In genomic region chr5:7392401-7393024, GRCh38 we compare ENCODE assay signal across 8 cellular contexts. TPM values are rescaled to one million over a fixed set of nuclear protein-coding genes. Genes with fewer than 3 reads are reported as not detected.
DNase-seq lines count a peak whose midpoint lies in the region; ATAC-seq and TF ChIP-seq lines count a peak whose summit lies in the region.

No MANE protein-coding gene starts in this region.

- WGBS in neuronal stem cell (ENCODE audit: extremely low coverage in 2 of 2, insufficient read length in 2 of 2, insufficient replicate concordance in 1 of 2), 2 donors: no CpG with 5 or more reads among the region's 7 CpGs
- WGBS in mesenchymal stem cell: 0% methylated on average over 3 of the region's 7 CpGs

- H3K9ac ChIP-seq in neuronal stem cell (ENCODE audit: low read depth, low read length, poor library complexity) (no peak overlapping the region), mesenchymal stem cell (ENCODE audit: low read length) (no peak overlapping the region)

- DNase-seq in GM12865 (ENCODE audit: low read depth) (no peak), NCI-H345 treated with DMSO at 0.1 percent for 48 hours (lab: John Stamatoyannopoulos, UW; ENCODE audit: unreplicated experiment) (peak; percentile 55), dorsolateral prefrontal cortex (peak in 1 of 10 donors; percentile 40), neuronal stem cell (ENCODE audit: low spot score) (peak; percentile 36), middle frontal gyrus (ENCODE audit: extremely low spot score, low spot score) (no peak), NCI-H1048 (lab: John Stamatoyannopoulos, UW) (no peak), mesenchymal stem cell (no peak)

- H2AFZ ChIP-seq in neuronal stem cell (ENCODE audit: low read length) (peak overlapping the region; percentile 87), mesenchymal stem cell (ENCODE audit: low read depth, low read length) (no peak overlapping the region)

- no peak for ATAC-seq in HG03280 (IDR thresholded peaks at IDR 0.05; ENCODE audit: unreplicated experiment)

- H3K9me3 ChIP-seq in neuronal stem cell (replicated peaks in 1 of 2; ENCODE audit: control insufficient read depth in 2 of 2, insufficient read depth in 1 of 2, low read depth in 1 of 2, low read length in 2 of 2) (no peaks in the 10 kb centered on the region), mesenchymal stem cell (ENCODE audit: control insufficient read depth, low read length) (no peaks in the 10 kb centered on the region)

- H3K14ac ChIP-seq in neuronal stem cell (ENCODE audit: low read length): no peak overlapping the region
- H3K14ac ChIP-seq in mesenchymal stem cell (ENCODE audit: low read length in 2 of 2): no peak overlapping the region

- TF ChIP-seq CTCF in GM12865 (IDR thresholded peaks at IDR 0.05; ENCODE audit: insufficient read depth, low read depth, low read length, missing control alignments) (peak; percentile 27), dorsolateral prefrontal cortex (IDR thresholded peaks at IDR 0.05 in 54 of 56, conservative IDR thresholded peaks at IDR 0.05 in 2 of 56; ENCODE audit: low read depth in 1 of 56, partially characterized antibody in 56 of 56) (peak; percentile 33 to 77 (median 64))

- H3K4ac ChIP-seq in neuronal stem cell (ENCODE audit: low read length) (no peak overlapping the region), mesenchymal stem cell (ENCODE audit: low read depth in 1 of 2, low read length in 2 of 2) (no peak overlapping the region)

- H3K36me3 ChIP-seq in neuronal stem cell (replicated peaks in 1 of 2; ENCODE audit: control insufficient read depth in 2 of 2, insufficient read depth in 2 of 2, low read length in 2 of 2) (no peaks in the 10 kb centered on the region), mesenchymal stem cell (ENCODE audit: control insufficient read depth in 1 of 2, insufficient read depth in 2 of 2, low read depth in 1 of 2, low read length in 2 of 2) (no peaks in the 10 kb centered on the region)

- intact Hi-C loops in dorsolateral prefrontal cortex (cut with DNase I): loop anchor here (5.0 to 10.0 kb wide), 3 partner anchors 462 to 625 kb away; partner anchors contain the start of gene CFAP90 (in 1 of the 2)

- H3K79me1 ChIP-seq in neuronal stem cell (ENCODE audit: low read depth, low read length) (no peaks in the 10 kb centered on the region), mesenchymal stem cell (replicated peaks; ENCODE audit: low read length, poor library complexity, severe bottlenecking) (no peaks in the 10 kb centered on the region)

- H3K27me3 ChIP-seq in dorsolateral prefrontal cortex (peaks cover 0 to 13% (median 0%) of the 10 kb centered on the region in 45 donors), neuronal stem cell (ENCODE audit: control insufficient read depth in 3 of 3, insufficient read depth in 3 of 3, low read depth in 1 of 3, low read length in 3 of 3) (peaks cover 0 to 9% (median 0%) of the 10 kb centered on the region in 3 experiments), mesenchymal stem cell (ENCODE audit: control insufficient read depth in 1 of 2, insufficient read depth in 1 of 2, low read length in 2 of 2) (peaks cover 29 to 31% of the 10 kb centered on the region in 2 experiments)

- H2BK5ac ChIP-seq in neuronal stem cell (ENCODE audit: low read length) (no peak overlapping the region), mesenchymal stem cell (ENCODE audit: low read depth, low read length, poor library complexity, severe bottlenecking) (no peak overlapping the region)

- H3K23ac ChIP-seq in neuronal stem cell (ENCODE audit: low read depth, low read length, poor library complexity): no peak overlapping the region
- no peak overlapping the region for H3K23ac ChIP-seq in mesenchymal stem cell (ENCODE audit: low read length in 2 of 2)

- peak overlapping the region in 32 of 59 donors; percentile 6 to 90 (median 66) for H3K27ac ChIP-seq in dorsolateral prefrontal cortex
- no peak overlapping the region for H3K27ac ChIP-seq in neuronal stem cell (replicated peaks; ENCODE audit: low read length)
- no peak overlapping the region for H3K27ac ChIP-seq in mesenchymal stem cell (ENCODE audit: low read length, poor library complexity, severe bottlenecking)

- H2BK12ac ChIP-seq in neuronal stem cell (ENCODE audit: low read length): no peak overlapping the region
- H2BK12ac ChIP-seq in mesenchymal stem cell (ENCODE audit: low read length in 2 of 2): no peak overlapping the region

- H3K4me3 ChIP-seq in GM12865 (ENCODE audit: low read depth, low read length) (no peak overlapping the region), dorsolateral prefrontal cortex (no peak overlapping the region), neuronal stem cell (ENCODE audit: low read length in 2 of 2) (no peak overlapping the region), mesenchymal stem cell (ENCODE audit: insufficient read depth in 1 of 2, low read depth in 1 of 2, low read length in 2 of 2) (no peak overlapping the region)

- H2BK15ac ChIP-seq in neuronal stem cell (ENCODE audit: low read length) (no peak overlapping the region), mesenchymal stem cell (ENCODE audit: low read depth, poor library complexity, severe bottlenecking) (no peak overlapping the region)

- H3K18ac ChIP-seq in neuronal stem cell (ENCODE audit: low read length) (peak overlapping the region; percentile 36), mesenchymal stem cell (ENCODE audit: low read depth in 1 of 2, low read length in 2 of 2) (no peak overlapping the region)

- no peak overlapping the region for H4K91ac ChIP-seq in neuronal stem cell (ENCODE audit: low read depth, low read length, poor library complexity)
- no peak overlapping the region for H4K91ac ChIP-seq in mesenchymal stem cell (ENCODE audit: low read length)

- H2BK120ac ChIP-seq in neuronal stem cell (ENCODE audit: low read depth, low read length) (no peak overlapping the region), mesenchymal stem cell (ENCODE audit: low read depth, low read length) (no peak overlapping the region)

- H3K4me1 ChIP-seq in neuronal stem cell (ENCODE audit: control insufficient read depth in 2 of 2, insufficient read depth in 1 of 2, low read depth in 1 of 2, low read length in 2 of 2) (peaks cover 0 to 1% of the 10 kb centered on the region in 2 donors), mesenchymal stem cell (ENCODE audit: control insufficient read depth, insufficient read depth, low read depth, low read length) (peaks cover 17% of the 10 kb centered on the region)

- no peak overlapping the region for H4K8ac ChIP-seq in neuronal stem cell (ENCODE audit: low read depth, low read length)
- no peak overlapping the region for H4K8ac ChIP-seq in mesenchymal stem cell (ENCODE audit: low read length)

- H2AK5ac ChIP-seq in neuronal stem cell (ENCODE audit: low read depth, low read length) (no peak overlapping the region), mesenchymal stem cell (ENCODE audit: low read length, severe bottlenecking) (no peak overlapping the region)

- H3K4me2 ChIP-seq in neuronal stem cell (ENCODE audit: insufficient read depth, low read length, poor library complexity, severe bottlenecking) (no peak overlapping the region), mesenchymal stem cell (ENCODE audit: low read length, poor library complexity, severe bottlenecking) (no peak overlapping the region)

RNA-seq across cellular contexts. Expression of gene ADCY2, which starts 3.4 kb away (rescaled TPM):
- 100 to 1,000 TPM in 118 of 120 experiments, 10 to 100 TPM in 2; 84.8 to 293 (median 161) TPM for total RNA-seq in dorsolateral prefrontal cortex
- polyA plus RNA-seq in neuronal stem cell (2013, experiment 1 of 2): 1.9 TPM
- 1.7 TPM for polyA plus RNA-seq in neuronal stem cell (2013, experiment 2 of 2)
- 0.04 TPM for polyA plus RNA-seq in mesenchymal stem cell (2013, experiment 1 of 2)
- polyA plus RNA-seq in mesenchymal stem cell (2013, experiment 2 of 2): 0.03 TPM

Comparison
In these comparisons a context has a peak if more than half of its experiments do, and no peak if none do; other contexts are left out.
1. DNase-seq: peak in NCI-H345 treated with DMSO at 0.1 percent for 48 hours (single experiment) and neuronal stem cell (single experiment); none in GM12865 (single experiment), middle frontal gyrus (single experiment), NCI-H1048 (single experiment) and mesenchymal stem cell (single experiment).
2. H3K27ac ChIP-seq: peak in dorsolateral prefrontal cortex (32 of 59); none in neuronal stem cell (single experiment) and mesenchymal stem cell (single experiment).